Comparison of ENCODE assay signal across 1 cellular context in the genomic region with DNA sequence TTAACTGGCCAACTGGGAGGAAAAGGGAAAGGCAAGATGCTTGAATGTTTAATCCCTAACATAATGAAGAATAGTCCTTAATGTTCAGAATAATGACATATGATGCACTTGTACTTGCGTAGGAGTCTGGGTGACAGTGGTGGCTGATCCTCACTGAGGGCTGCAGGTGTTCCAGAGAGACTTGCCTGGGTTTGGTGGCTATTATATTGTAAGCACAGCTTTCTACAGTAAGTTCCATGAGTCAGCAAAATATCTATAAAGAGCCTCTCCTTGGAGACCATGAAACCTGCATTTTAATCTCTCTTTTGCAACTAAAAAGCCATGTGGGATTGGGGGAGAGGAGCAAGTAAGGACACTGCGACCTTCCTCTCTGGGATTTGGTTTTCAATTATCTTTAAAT.
TF ChIP-seq lines count a peak whose summit lies in the region.

No MANE protein-coding gene starts in this region.

TF ChIP-seq in IMR-90, 13 proteins besides CTCF, POLR2A, EP300 and RAD21 (continued from another document):
- no peak for TF ChIP-seq USF2 (IDR thresholded peaks at IDR 0.05; ENCODE audit: low read depth, low read length)
- no peak for TF ChIP-seq BHLHE40 (IDR thresholded peaks at IDR 0.05; ENCODE audit: low read depth, low read length)
- no peak for TF ChIP-seq MXI1 (IDR thresholded peaks at IDR 0.05; ENCODE audit: borderline replicate concordance, low read depth, low read length)
- TF ChIP-seq SMC3 (IDR thresholded peaks at IDR 0.05; ENCODE audit: low read depth, low read length), result no peak
- TF ChIP-seq MAZ (IDR thresholded peaks at IDR 0.05; ENCODE audit: borderline replicate concordance, low read depth, low read length), result no peak
